Comparison of ENCODE assay signal across 12 cellular contexts in genomic region chr2:9708683-9709538, GRCh38.
DNase-seq lines count a peak whose midpoint lies in the region; ATAC-seq, FAIRE-seq and TF ChIP-seq lines count a peak whose summit lies in the region.
"Had no signal": no experiment of that assay in that cellular context is flagged by ENCODE, and none has a peak within 500 bp of the region (broad histone marks: within the 10 kb centered on the region; RNA-seq: fewer than 3 reads in every experiment).

No MANE protein-coding gene starts in this region.

- H3K9ac ChIP-seq in BLaER1 = no peak overlapping the region

- DNase-seq in CD8-positive, alpha-beta memory T cell = no peak
- DNase-seq in activated T-cell treated with anti-CD3 and anti-CD28 coated beads, Interleukin-2, amount 50 U/mL, for 72 hours = peak; percentile 66 to 68
- no peak for DNase-seq in A172 (ENCODE audit: low spot score)
- no peak for DNase-seq in NCI-H2081 (lab: John Stamatoyannopoulos, UW)
- no peak for DNase-seq in sciatic nerve (ENCODE audit: low spot score)
- DNase-seq in D721Med (ENCODE audit: insufficient read length, low spot score) = no peak
- DNase-seq: DND-41, retina had no signal

- no peak for TF ChIP-seq CTCF in D721Med (IDR thresholded peaks at IDR 0.05; ENCODE audit: insufficient read depth, missing control alignments)

- peak overlapping the region; percentile 55 for H3K4me2 ChIP-seq in BLaER1

- FAIRE-seq in D721Med (lab: Jason Lieb, UNC) = no peak

- H3K9me3 ChIP-seq in BLaER1 = 0 out of 2 replicates have a peak, but pooled peaks cover 5% of the 10 kb centered on the region
- no peaks in the 10 kb centered on the region for H3K9me3 ChIP-seq in CD8-positive, alpha-beta memory T cell (ENCODE audit: low read length)
- H3K9me3 ChIP-seq: ascending aorta had no signal

- no peaks in the 10 kb centered on the region for H3K27me3 ChIP-seq in BLaER1
- no peaks in the 10 kb centered on the region for H3K27me3 ChIP-seq in CD8-positive, alpha-beta memory T cell (ENCODE audit: insufficient read depth, low read length, poor library complexity, severe bottlenecking)
- H3K27me3 ChIP-seq: ascending aorta had no signal

- no peaks in the 10 kb centered on the region for H3K27me3 Mint-ChIP-seq in CD8-positive, alpha-beta memory T cell
- H3K27me3 Mint-ChIP-seq in activated T-cell treated with anti-CD3 and anti-CD28 coated beads, Interleukin-2, amount 50 U/mL, for 72 hours (ENCODE audit: low read depth) = no peaks in the 10 kb centered on the region

- no peaks in the 10 kb centered on the region for H4K20me1 ChIP-seq in BLaER1

- no peaks in the 10 kb centered on the region for H3K36me3 Mint-ChIP-seq in CD8-positive, alpha-beta memory T cell
- no peaks in the 10 kb centered on the region for H3K36me3 Mint-ChIP-seq in activated T-cell treated with anti-CD3 and anti-CD28 coated beads, Interleukin-2, amount 50 U/mL, for 72 hours (ENCODE audit: insufficient read depth in 2 of 2)

- H3K27ac Mint-ChIP-seq in CD8-positive, alpha-beta memory T cell = peak overlapping the region; percentile 55 to 90 (median 82)
- H3K27ac Mint-ChIP-seq in activated T-cell treated with anti-CD3 and anti-CD28 coated beads, Interleukin-2, amount 50 U/mL, for 72 hours = peak overlapping the region; percentile 92

- H3K4me1 Mint-ChIP-seq in CD8-positive, alpha-beta memory T cell = peaks cover 41 to 59% (median 51%) of the 10 kb centered on the region in 3 donors
- peaks cover 61% of the 10 kb centered on the region for H3K4me1 Mint-ChIP-seq in activated T-cell treated with anti-CD3 and anti-CD28 coated beads, Interleukin-2, amount 50 U/mL, for 72 hours (ENCODE audit: low read depth)

- intact Hi-C loops in sciatic nerve (cut with DNase I) = no loop called here

- H3K27ac ChIP-seq in BLaER1 = no peak overlapping the region; the same call in 1 of the 2 replicates
- no peak overlapping the region for H3K27ac ChIP-seq in CD8-positive, alpha-beta memory T cell (ENCODE audit: low read depth, low read length)
- H3K27ac ChIP-seq: ascending aorta, VCaP had no signal

- CTCF ChIA-PET in CD8-positive, alpha-beta memory T cell (lab: Charles Lee) = no interaction called here

- peak overlapping the region in 1 of 7 donors; percentile 36 for H3K4me3 Mint-ChIP-seq in CD8-positive, alpha-beta memory T cell
- H3K4me3 Mint-ChIP-seq in activated T-cell treated with anti-CD3 and anti-CD28 coated beads, Interleukin-2, amount 50 U/mL, for 72 hours = peak overlapping the region; percentile 61 to 77

- POLR2A ChIA-PET in CD8-positive, alpha-beta memory T cell (lab: Charles Lee) = interaction anchor here (0.5 to 0.7 kb wide), 2 partner anchors 546 to 771 kb away, joined by 3 to 4 read pairs; no protein-coding TSS in a partner anchor

- peak; percentile 52 for ATAC-seq in HG03175 (IDR thresholded peaks at IDR 0.05; ENCODE audit: unreplicated experiment)
- peak; percentile 79 to 84 for ATAC-seq in activated T-cell treated with anti-CD3 and anti-CD28 coated beads, Interleukin-2, amount 50 U/mL, for 72 hours (replicated peaks in 1 of 2)
- ATAC-seq in sciatic nerve = no peak

- H3K36me3 ChIP-seq in BLaER1 = no peaks in the 10 kb centered on the region
- no peaks in the 10 kb centered on the region for H3K36me3 ChIP-seq in CD8-positive, alpha-beta memory T cell (ENCODE audit: insufficient read depth, low read length)
- H3K36me3 ChIP-seq: ascending aorta had no signal

- H3K4me3 ChIP-seq in BLaER1 = no peak overlapping the region
- H3K4me3 ChIP-seq in CD8-positive, alpha-beta memory T cell (ENCODE audit: low read length) = no peak overlapping the region
- H3K4me3 ChIP-seq: ascending aorta had no signal

- H3K9me3 Mint-ChIP-seq in CD8-positive, alpha-beta memory T cell = no peaks in the 10 kb centered on the region
- H3K9me3 Mint-ChIP-seq in activated T-cell treated with anti-CD3 and anti-CD28 coated beads, Interleukin-2, amount 50 U/mL, for 72 hours = no peaks in the 10 kb centered on the region

- peaks cover 55% of the 10 kb centered on the region for H3K4me1 ChIP-seq in BLaER1
- peaks cover 24% of the 10 kb centered on the region for H3K4me1 ChIP-seq in CD8-positive, alpha-beta memory T cell (ENCODE audit: insufficient read depth, low read length)
- H3K4me1 ChIP-seq: ascending aorta had no signal

Comparison
In these comparisons a context has a peak if more than half of its experiments do, and no peak if none do; other contexts are left out.
1. DNase-seq: peak in activated T-cell treated with anti-CD3 and anti-CD28 coated beads, Interleukin-2, amount 50 U/mL, for 72 hours (2 of 2); none in CD8-positive, alpha-beta memory T cell (0 of 5), A172 (single experiment), NCI-H2081 (0 of 2), sciatic nerve (single experiment) and D721Med (single experiment).